31 cellular contexts compared by ENCODE assay signal in the genomic region with DNA sequence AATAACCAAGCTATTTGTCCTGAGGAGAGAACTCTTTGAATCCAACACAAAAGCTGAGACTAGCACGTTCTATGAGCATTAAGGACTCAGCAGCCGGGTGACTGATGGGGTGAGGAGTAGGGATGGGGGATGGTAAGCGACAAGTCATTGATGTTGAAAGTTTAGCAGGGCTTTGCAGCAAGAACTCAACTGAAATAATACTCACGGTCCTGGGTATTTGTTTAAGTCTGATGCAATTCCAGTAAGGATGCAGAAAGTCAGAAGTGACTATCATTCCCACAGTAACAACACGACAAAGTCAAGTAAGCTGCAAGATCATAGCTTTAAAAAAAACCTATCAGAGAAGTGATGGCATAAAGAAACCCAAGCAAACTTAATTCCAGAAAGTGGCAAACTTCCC.
DNase-seq lines count a peak whose midpoint lies in the region; ATAC-seq and TF ChIP-seq lines count a peak whose summit lies in the region.
"Had no signal": no experiment of that assay in that cellular context is flagged by ENCODE, and none has a peak within 500 bp of the region (broad histone marks: within the 10 kb centered on the region; RNA-seq: fewer than 3 reads in every experiment).

No MANE protein-coding gene starts in this region.

- no peak overlapping the region for H3K4me3 Mint-ChIP-seq in WTC11
- H3K4me3 Mint-ChIP-seq: activated CD8-positive, alpha-beta memory T cell treated with anti-CD3 and anti-CD28 coated beads, Interleukin-2, amount 10 ng/mL, durations not matched to agents 7 days and 5 days; activated naive CD4-positive, alpha-beta T cell treated with anti-CD3 and anti-CD28 coated beads for 36 hours; activated T-cell treated with anti-CD3 and anti-CD28 coated beads, Interleukin-2, amount 50 U/mL, for 72 hours; naive thymus-derived CD4-positive, alpha-beta T cell had no signal

- H3K4me3 ChIP-seq in AG09309 (ENCODE audit: control insufficient read depth, low read depth, low read length) = no peak overlapping the region
- no peak overlapping the region for H3K4me3 ChIP-seq in fibroblast of the aortic adventitia (ENCODE audit: low read depth, low read length)
- H3K4me3 ChIP-seq: gastroesophageal sphincter, K562, left lung, PC-9, psoas muscle, stomach, transverse colon had no signal

- H3K4me1 Mint-ChIP-seq in WTC11 = no peaks in the 10 kb centered on the region
- H3K4me1 Mint-ChIP-seq: activated CD8-positive, alpha-beta memory T cell treated with anti-CD3 and anti-CD28 coated beads, Interleukin-2, amount 10 ng/mL, durations not matched to agents 7 days and 5 days had no signal

- TF ChIP-seq CTCF in AG09309 (IDR thresholded peaks at IDR 0.05; ENCODE audit: control insufficient read depth, insufficient read depth, low read depth, low read length, missing control alignments) (no peak), WTC11 (IDR thresholded peaks at IDR 0.05) (no peak), fibroblast of the aortic adventitia (IDR thresholded peaks at IDR 0.05; ENCODE audit: insufficient read depth, low read length) (no peak)

- no peak overlapping the region for H3K27ac Mint-ChIP-seq in WTC11
- H3K27ac Mint-ChIP-seq: activated CD8-positive, alpha-beta memory T cell treated with anti-CD3 and anti-CD28 coated beads, Interleukin-2, amount 10 ng/mL, durations not matched to agents 7 days and 5 days; activated naive CD4-positive, alpha-beta T cell treated with anti-CD3 and anti-CD28 coated beads for 36 hours; activated T-cell treated with anti-CD3 and anti-CD28 coated beads, Interleukin-2, amount 50 U/mL, for 72 hours; naive thymus-derived CD4-positive, alpha-beta T cell had no signal

- no peaks in the 10 kb centered on the region for H3K36me3 Mint-ChIP-seq in WTC11
- H3K36me3 Mint-ChIP-seq: activated CD8-positive, alpha-beta memory T cell treated with anti-CD3 and anti-CD28 coated beads, Interleukin-2, amount 10 ng/mL, durations not matched to agents 7 days and 5 days; naive thymus-derived CD4-positive, alpha-beta T cell had no signal

- POLR2A ChIA-PET in WTC11 (lab: Charles Lee) = no interaction called here

- CTCF ChIA-PET in WTC11 (lab: Charles Lee) = no interaction called here

- ATAC-seq in WTC11 (no peak), GM21717 (IDR thresholded peaks at IDR 0.05; ENCODE audit: unreplicated experiment) (no peak), HG03460 (IDR thresholded peaks at IDR 0.05; ENCODE audit: unreplicated experiment) (no peak), GM21390 (IDR thresholded peaks at IDR 0.05; ENCODE audit: unreplicated experiment) (no peak)
- ATAC-seq: activated CD8-positive, alpha-beta memory T cell treated with anti-CD3 and anti-CD28 coated beads, Interleukin-2, amount 10 ng/mL, durations not matched to agents 7 days and 5 days; activated T-cell treated with anti-CD3 and anti-CD28 coated beads, Interleukin-2, amount 50 U/mL, for 72 hours; gastroesophageal sphincter; K562; left lung; naive thymus-derived CD4-positive, alpha-beta T cell; psoas muscle; Right ventricle myocardium inferior had no signal

- DNase-seq in AG09309 (ENCODE audit: low read depth) = peak; percentile 63
- peak; percentile 26 for DNase-seq in MV-4-11 (lab: John Stamatoyannopoulos, UW)
- DNase-seq in WTC11 (ENCODE audit: low spot score) = no peak
- DNase-seq in fibroblast of the aortic adventitia (ENCODE audit: low read depth) = peak; percentile 5
- no peak for DNase-seq in Ammon's horn (ENCODE audit: low spot score)
- DNase-seq: activated CD4-positive, alpha-beta T cell treated with anti-CD3 and anti-CD28 coated beads, Interleukin-2, amount 50 U/mL, for 1 hour; activated CD8-positive, alpha-beta memory T cell treated with anti-CD3 and anti-CD28 coated beads, Interleukin-2, amount 10 ng/mL, durations not matched to agents 7 days and 5 days; activated naive CD4-positive, alpha-beta T cell treated with anti-CD3 and anti-CD28 coated beads for 36 hours; activated T-cell treated with anti-CD3 and anti-CD28 coated beads, Interleukin-2, amount 50 U/mL, for 72 hours; amygdala; Caco-2; effector CD4-positive, alpha-beta T cell; erythroblast; GDM1; left lung; naive thymus-derived CD4-positive, alpha-beta T cell; NCI-H1436 treated with DMSO at 0.1 percent for 48 hours; NCI-H2107; nucleus accumbens; PC-9; psoas muscle; stimulated activated CD4-positive, alpha-beta T cell treated with anti-CD3 and anti-CD28 coated beads, Interleukin-1b, Interleukin-23, amount 100 ng/mL, for 48 hours; stimulated activated CD8-positive, alpha-beta memory T cell treated with anti-CD3 and anti-CD28 coated beads, Interleukin-4, amount 100 ng/mL, for 48 hours; stomach; transverse colon had no signal

- no peaks in the 10 kb centered on the region for H3K27me3 Mint-ChIP-seq in WTC11 (ENCODE audit: low read depth)
- H3K27me3 Mint-ChIP-seq: activated CD8-positive, alpha-beta memory T cell treated with anti-CD3 and anti-CD28 coated beads, Interleukin-2, amount 10 ng/mL, durations not matched to agents 7 days and 5 days had no signal

- H3K9me3 Mint-ChIP-seq in WTC11 = no peaks in the 10 kb centered on the region
- H3K9me3 Mint-ChIP-seq: activated naive CD4-positive, alpha-beta T cell treated with anti-CD3 and anti-CD28 coated beads for 36 hours had no signal

TF ChIP-seq in WTC11, 78 proteins besides CTCF, POLR2A, EP300 and RAD21:
- TF ChIP-seq GABPB1 (CRISPR knock-in tag; IDR thresholded peaks at IDR 0.05) (peak; percentile 81), USF2 (CRISPR knock-in tag; IDR thresholded peaks at IDR 0.05) (no peak)

Comparison
In these comparisons a context has a peak if more than half of its experiments do, and no peak if none do; other contexts are left out.
1. DNase-seq: peak in AG09309 (single experiment), MV-4-11 (single experiment) and fibroblast of the aortic adventitia (single experiment); none in WTC11 (single experiment) and Ammon's horn (single experiment).